10 cellular contexts compared by ENCODE assay signal in the genomic region with DNA sequence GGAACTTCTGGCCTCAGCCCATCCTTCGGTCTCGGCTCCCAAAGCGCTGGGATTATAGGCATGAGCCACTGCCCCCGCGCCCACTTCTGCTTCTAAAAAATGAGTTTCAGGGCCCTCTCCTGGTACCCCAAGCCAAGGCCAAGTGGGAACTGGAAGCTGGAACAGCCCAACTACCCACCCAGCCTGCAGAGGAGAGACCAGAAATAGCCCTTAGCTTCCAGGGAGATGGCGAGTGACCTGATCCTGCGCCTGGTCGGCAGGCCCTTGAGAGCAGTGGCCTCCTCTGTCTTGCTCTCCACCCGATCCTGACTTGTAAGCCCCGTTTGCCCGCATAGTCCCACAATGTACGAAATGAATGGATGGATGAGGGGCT. TPM values are rescaled to one million over a fixed set of nuclear protein-coding genes. Genes with fewer than 3 reads are reported as not detected.
DNase-seq lines count a peak whose midpoint lies in the region; ATAC-seq and TF ChIP-seq lines count a peak whose summit lies in the region.
"Had no signal": no experiment of that assay in that cellular context is flagged by ENCODE, and none has a peak within 500 bp of the region (broad histone marks: within the 10 kb centered on the region; RNA-seq: fewer than 3 reads in every experiment).

No MANE protein-coding gene starts in this region.

- H3K36me3 ChIP-seq in liver (ENCODE audit: control insufficient read depth in 4 of 4, insufficient read depth in 3 of 4, low read depth in 1 of 4, low read length in 3 of 4) (no peaks in the 10 kb centered on the region), spleen (no peaks in the 10 kb centered on the region)

- H3K9ac ChIP-seq in liver (ENCODE audit: low read depth in 1 of 2, low read length in 2 of 2), result peak overlapping the region in 1 of 2 donors; percentile 55

- H3K4me3 ChIP-seq in liver (ENCODE audit: low read depth in 1 of 3, low read length in 3 of 3) (no peak overlapping the region), spleen (peak overlapping the region in 2 of 8 donors; percentile 51 to 74)

- H3K27ac ChIP-seq in liver (ENCODE audit: low read depth in 1 of 2, low read length in 2 of 2) (peak overlapping the region; percentile 38 to 84), spleen (peak overlapping the region in 5 of 8 donors; percentile 51 to 87 (median 83))

- intact Hi-C loops in spleen (cut with DNase I; ENCODE audit: low total_unique reads), result loop anchor here (5.0 kb wide), 1 partner anchor 212 kb away; no protein-coding TSS in a partner anchor

- POLR2A ChIA-PET in WTC11 (lab: Charles Lee), result interaction anchor here (1.0 kb wide), 1 partner anchor 64 kb away, joined by 3 read pairs; no protein-coding TSS in a partner anchor

- CTCF ChIA-PET in WTC11 (lab: Charles Lee), result interaction anchor here (0.6 to 13.5 kb wide), 51 partner anchors 11 to 290 kb away, joined by 3 to 431 read pairs (median 4); partner anchors contain the start of genes CD9, PLEKHG6 and VAMP1

- no peak for TF ChIP-seq CTCF in HFFc6 (IDR thresholded peaks at IDR 0.05)
- TF ChIP-seq CTCF in WTC11 (IDR thresholded peaks at IDR 0.05), result no peak
- TF ChIP-seq CTCF in liver (IDR thresholded peaks at IDR 0.05; ENCODE audit: low read depth, low read length, missing input control), result no peak
- TF ChIP-seq CTCF in spleen (IDR thresholded peaks at IDR 0.05 in 8 of 11, conservative IDR thresholded peaks at IDR 0.05 in 3 of 11), result no peak

- peaks cover 2% of the 10 kb centered on the region for H3K27me3 Mint-ChIP-seq in HFFc6 (ENCODE audit: insufficient read depth)
- peaks cover 5% of the 10 kb centered on the region for H3K27me3 Mint-ChIP-seq in WTC11 (ENCODE audit: low read depth)

- peak overlapping the region; percentile 89 for H3K27ac Mint-ChIP-seq in HFFc6
- no peak overlapping the region for H3K27ac Mint-ChIP-seq in WTC11

- no peak for DNase-seq in HFFc6
- DNase-seq in WTC11 (ENCODE audit: low spot score), result no peak
- no peak for DNase-seq in spleen
- no peak for DNase-seq in NCI-H226
- DNase-seq in AML-193 (lab: John Stamatoyannopoulos, UW), result no peak
- DNase-seq: NCI-H2081 treated with DMSO at 0.1 percent for 48 hours had no signal

- H3K4me3 Mint-ChIP-seq in HFFc6 (no peak overlapping the region; the same call in 1 of the 2 replicates), WTC11 (peak overlapping the region; percentile 48)

- no peak for TF ChIP-seq POLR2A in spleen (IDR thresholded peaks at IDR 0.05)

- no peaks in the 10 kb centered on the region for H3K9me3 ChIP-seq in liver (ENCODE audit: control insufficient read depth in 4 of 4, low read length in 3 of 4)
- H3K9me3 ChIP-seq in spleen, result no peaks in the 10 kb centered on the region

- WGBS in liver, result 94% methylated on average over 12 of the region's 12 CpGs
- WGBS in spleen, 5 donors, result 81 to 91% (median 87%) methylated on average over 10 to 12 of the region's 12 CpGs

- no peaks in the 10 kb centered on the region for H3K27me3 ChIP-seq in liver (ENCODE audit: control insufficient read depth in 4 of 4, insufficient read depth in 4 of 4, low read length in 3 of 4)
- peaks cover 0 to 54% (median 0%) of the 10 kb centered on the region in 7 donors for H3K27me3 ChIP-seq in spleen (replicated peaks in 1 of 7)

- H3K4me1 Mint-ChIP-seq in HFFc6 (ENCODE audit: low read depth) (peaks cover 42% of the 10 kb centered on the region), WTC11 (peaks cover 53% of the 10 kb centered on the region)

- ATAC-seq in WTC11, result no peak
- ATAC-seq in GM18873 (IDR thresholded peaks at IDR 0.05; ENCODE audit: low FRiP score, unreplicated experiment), result no peak

- no peaks in the 10 kb centered on the region for H3K36me3 Mint-ChIP-seq in HFFc6 (ENCODE audit: low read depth)
- H3K36me3 Mint-ChIP-seq in WTC11, result no peaks in the 10 kb centered on the region

- H3K4me1 ChIP-seq in liver (ENCODE audit: control insufficient read depth in 4 of 4, insufficient read depth in 4 of 4, low read length in 3 of 4) (peaks cover 6 to 23% (median 16%) of the 10 kb centered on the region in 4 donors), spleen (peaks cover 10 to 36% (median 24%) of the 10 kb centered on the region in 6 donors)

- TF ChIP-seq RAD21 in liver (IDR thresholded peaks at IDR 0.05), result no peak

- no peaks in the 10 kb centered on the region for H3K9me3 Mint-ChIP-seq in HFFc6
- H3K9me3 Mint-ChIP-seq in WTC11, result no peaks in the 10 kb centered on the region

TF ChIP-seq in WTC11, 78 proteins besides CTCF, POLR2A, EP300 and RAD21 (continues in another document):
- no peak for TF ChIP-seq ZNF425 (CRISPR knock-in tag; conservative IDR thresholded peaks at IDR 0.05)
- TF ChIP-seq, protein P1, sequence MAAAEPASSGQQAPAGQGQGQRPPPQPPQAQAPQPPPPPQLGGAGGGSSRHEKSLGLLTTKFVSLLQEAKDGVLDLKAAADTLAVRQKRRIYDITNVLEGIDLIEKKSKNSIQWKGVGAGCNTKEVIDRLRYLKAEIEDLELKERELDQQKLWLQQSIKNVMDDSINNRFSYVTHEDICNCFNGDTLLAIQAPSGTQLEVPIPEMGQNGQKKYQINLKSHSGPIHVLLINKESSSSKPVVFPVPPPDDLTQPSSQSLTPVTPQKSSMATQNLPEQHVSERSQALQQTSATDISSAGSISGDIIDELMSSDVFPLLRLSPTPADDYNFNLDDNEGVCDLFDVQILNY (CRISPR knock-in tag; IDR thresholded peaks at IDR 0.05), result no peak
- TF ChIP-seq JUN (CRISPR knock-in tag; IDR thresholded peaks at IDR 0.05), result no peak
- TF ChIP-seq OVOL2 (CRISPR knock-in tag; IDR thresholded peaks at IDR 0.05; ENCODE audit: borderline replicate concordance), result no peak
- TF ChIP-seq ZNF138 (CRISPR knock-in tag; conservative IDR thresholded peaks at IDR 0.05), result no peak

TF ChIP-seq in liver, 16 proteins besides CTCF, POLR2A, EP300 and RAD21 (continues in another document):
- TF ChIP-seq EGR1 (IDR thresholded peaks at IDR 0.05; ENCODE audit: low read depth in 2 of 2), result no peak
- TF ChIP-seq YY1 (IDR thresholded peaks at IDR 0.05), result no peak
- no peak for TF ChIP-seq TAF1 (conservative IDR thresholded peaks at IDR 0.05)
- no peak for TF ChIP-seq SP1 (IDR thresholded peaks at IDR 0.05)
- no peak for TF ChIP-seq GABPA (IDR thresholded peaks at IDR 0.05 in 1 of 2, conservative IDR thresholded peaks at IDR 0.05 in 1 of 2)
- TF ChIP-seq FOXA1 (IDR thresholded peaks at IDR 0.05), result no peak
- no peak for TF ChIP-seq ZBTB33 (IDR thresholded peaks at IDR 0.05)
- TF ChIP-seq MAX (IDR thresholded peaks at IDR 0.05), result no peak
- TF ChIP-seq HNF4A (conservative IDR thresholded peaks at IDR 0.05), result no peak
- no peak for TF ChIP-seq RXRA (IDR thresholded peaks at IDR 0.05)
- TF ChIP-seq ATF3 (IDR thresholded peaks at IDR 0.05), result no peak
- TF ChIP-seq, protein P2, sequence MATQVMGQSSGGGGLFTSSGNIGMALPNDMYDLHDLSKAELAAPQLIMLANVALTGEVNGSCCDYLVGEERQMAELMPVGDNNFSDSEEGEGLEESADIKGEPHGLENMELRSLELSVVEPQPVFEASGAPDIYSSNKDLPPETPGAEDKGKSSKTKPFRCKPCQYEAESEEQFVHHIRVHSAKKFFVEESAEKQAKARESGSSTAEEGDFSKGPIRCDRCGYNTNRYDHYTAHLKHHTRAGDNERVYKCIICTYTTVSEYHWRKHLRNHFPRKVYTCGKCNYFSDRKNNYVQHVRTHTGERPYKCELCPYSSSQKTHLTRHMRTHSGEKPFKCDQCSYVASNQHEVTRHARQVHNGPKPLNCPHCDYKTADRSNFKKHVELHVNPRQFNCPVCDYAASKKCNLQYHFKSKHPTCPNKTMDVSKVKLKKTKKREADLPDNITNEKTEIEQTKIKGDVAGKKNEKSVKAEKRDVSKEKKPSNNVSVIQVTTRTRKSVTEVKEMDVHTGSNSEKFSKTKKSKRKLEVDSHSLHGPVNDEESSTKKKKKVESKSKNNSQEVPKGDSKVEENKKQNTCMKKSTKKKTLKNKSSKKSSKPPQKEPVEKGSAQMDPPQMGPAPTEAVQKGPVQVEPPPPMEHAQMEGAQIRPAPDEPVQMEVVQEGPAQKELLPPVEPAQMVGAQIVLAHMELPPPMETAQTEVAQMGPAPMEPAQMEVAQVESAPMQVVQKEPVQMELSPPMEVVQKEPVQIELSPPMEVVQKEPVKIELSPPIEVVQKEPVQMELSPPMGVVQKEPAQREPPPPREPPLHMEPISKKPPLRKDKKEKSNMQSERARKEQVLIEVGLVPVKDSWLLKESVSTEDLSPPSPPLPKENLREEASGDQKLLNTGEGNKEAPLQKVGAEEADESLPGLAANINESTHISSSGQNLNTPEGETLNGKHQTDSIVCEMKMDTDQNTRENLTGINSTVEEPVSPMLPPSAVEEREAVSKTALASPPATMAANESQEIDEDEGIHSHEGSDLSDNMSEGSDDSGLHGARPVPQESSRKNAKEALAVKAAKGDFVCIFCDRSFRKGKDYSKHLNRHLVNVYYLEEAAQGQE (IDR thresholded peaks at IDR 0.05), result no peak
- no peak for TF ChIP-seq FOXA2 (IDR thresholded peaks at IDR 0.05)
- TF ChIP-seq JUND (IDR thresholded peaks at IDR 0.05), result no peak
- no peak for TF ChIP-seq HNF4G (IDR thresholded peaks at IDR 0.05)

RNA-seq across cellular contexts. Expression of gene PLEKHG6, which starts 31.2 kb away (rescaled TPM):
- total RNA-seq in HFFc6 (2021; fragmentation: NEBNext Ultra II Directional; extraction: Animal tissue kit (Norgen Biotek cat#: 25700)), result not detected
- total RNA-seq in WTC11 (2021) (36.8 to 46.4 TPM (median 38.4 TPM) in 3 replicates), liver (1 to 10 TPM; 2.2 to 6.3 TPM), spleen (1 to 10 TPM in 1 of 7 donors, under 1 TPM in 2, not detected in 4; 0.19 to 1.2 (median 0.74) TPM)
- polyA plus RNA-seq in liver (1 to 10 TPM; 2.4 to 2.7 TPM), spleen (under 1 TPM; 0.10 to 0.12 (median 0.11) TPM)
- total RNA-seq: occipital lobe; T-helper 2 cell treated with Interferon-gamma antibody and Interleukin-4, amounts not matched to agents 100 ng/mL and 5 ng/mL, for 36 hours had no signal
